In the genomic region with DNA sequence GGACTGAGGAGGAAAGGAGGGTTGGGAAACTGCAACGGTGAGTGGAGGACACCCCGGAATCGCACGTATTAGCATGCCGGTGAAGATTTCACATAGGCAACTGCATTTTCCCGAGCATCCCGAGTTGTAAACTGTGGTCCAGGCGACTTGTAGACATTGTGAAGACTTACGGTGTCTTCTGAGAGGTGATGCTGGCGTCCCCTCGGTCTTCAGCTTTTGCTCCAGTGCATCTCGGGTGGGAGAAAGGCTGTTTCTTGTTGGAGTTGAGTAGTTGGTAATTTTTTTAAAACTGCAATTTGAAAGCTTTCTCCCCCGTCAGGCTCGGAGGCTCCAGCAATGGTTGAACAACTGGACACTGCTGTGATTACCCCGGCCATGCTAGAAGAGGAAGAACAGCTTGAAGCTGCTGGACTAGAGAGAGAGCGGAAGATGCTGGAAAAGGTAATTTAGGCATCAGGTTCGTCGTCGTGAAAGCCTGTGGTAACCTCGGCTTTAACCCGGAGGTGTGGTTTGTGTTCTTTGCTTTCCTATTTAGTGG, we compare ENCODE assay signal across 8 cellular contexts. TPM values are rescaled to one million over a fixed set of nuclear protein-coding genes. Genes with fewer than 3 reads are reported as not detected.
A peak's percentile ranks its signal among the peaks of the same experiment; 100 is the strongest.
DNase-seq lines count a peak whose midpoint lies in the region; ATAC-seq, FAIRE-seq and TF ChIP-seq lines count a peak whose summit lies in the region.

No MANE protein-coding gene starts in this region.

- H3K27me3 Mint-ChIP-seq in chondrocyte (ENCODE audit: low read depth): no peaks in the 10 kb centered on the region

- no peak for TF ChIP-seq EP300 in A549 (IDR thresholded peaks at IDR 0.05)
- TF ChIP-seq EP300 in HepG2 (IDR thresholded peaks at IDR 0.05; ENCODE audit: low read depth in 2 of 2, low read length in 2 of 2): no peak
- no peak for TF ChIP-seq EP300 in HepG2 (CRISPR knock-in tag; IDR thresholded peaks at IDR 0.05; ENCODE audit: borderline replicate concordance)
- no peak for TF ChIP-seq EP300 in tibial nerve (IDR thresholded peaks at IDR 0.05)

- CTCF ChIA-PET in A549 (lab: Yijun Ruan, JAX) (interaction anchor here (0.8 to 1.5 kb wide), 3 partner anchors 9 to 112 kb away, joined by 3 to 5 read pairs (median 4); no protein-coding TSS in a partner anchor), OCI-LY7 (lab: Charles Lee; ENCODE audit: unreplicated experiment) (no interaction called here), HepG2 (lab: Yijun Ruan, JAX; ENCODE audit: low intra/inter-chr PET ratio, low total read pairs) (no interaction called here)

- H3K9me2 ChIP-seq in OCI-LY7 (ENCODE audit: insufficient read depth, low read length): no peaks in the 10 kb centered on the region

- H3K4me1 ChIP-seq in A549 (peaks cover 22% of the 10 kb centered on the region), OCI-LY7 (ENCODE audit: insufficient read depth, low read length, poor library complexity, severe bottlenecking) (peaks cover 14% of the 10 kb centered on the region), HepG2 (ENCODE audit: insufficient read depth, low read length) (peaks cover 31% of the 10 kb centered on the region), tibial nerve (peaks cover 0 to 23% (median 6%) of the 10 kb centered on the region in 4 donors)

- peak overlapping the region; percentile 75 for H2AFZ ChIP-seq in OCI-LY7 (ENCODE audit: low read length)
- H2AFZ ChIP-seq in HepG2 (ENCODE audit: low read length): peak overlapping the region; percentile 96

- POLR2A ChIA-PET in A549 (lab: Yijun Ruan, JAX) (no interaction called here), OCI-LY7 (lab: Charles Lee) (interaction anchor here (0.5 to 1.8 kb wide), 8 partner anchors 9 to 644 kb away, joined by 3 to 4 read pairs (median 3); no protein-coding TSS in a partner anchor), HepG2 (lab: Yijun Ruan, JAX) (no interaction called here)

- 3% methylated on average over 20 of the region's 21 CpGs for WGBS in A549 (ENCODE audit: missing lambda C conversion rate)
- 1% methylated on average over 21 of the region's 21 CpGs for WGBS in HepG2 (ENCODE audit: low lambda C conversion rate)
- WGBS in tibial nerve, 2 donors: 0% methylated on average over 21 of the region's 21 CpGs

- H3K9me3 Mint-ChIP-seq in chondrocyte (ENCODE audit: low read depth): no peaks in the 10 kb centered on the region

- H4K20me1 ChIP-seq in OCI-LY7 (ENCODE audit: insufficient read depth, low read length) (peaks cover 20% of the 10 kb centered on the region; the same call in 1 of the 2 replicates), HepG2 (ENCODE audit: insufficient read depth, low read length) (no peaks in the 10 kb centered on the region)

- peaks cover 24% of the 10 kb centered on the region for H3K4me1 Mint-ChIP-seq in chondrocyte (ENCODE audit: low read depth)

- peak; percentile 20 to 34 for DNase-seq in A549 (ENCODE audit: low read depth in 1 of 2, low spot score in 1 of 2)
- DNase-seq in OCI-LY7 (ENCODE audit: low spot score): peak; percentile 47
- DNase-seq in chondrocyte (ENCODE audit: low spot score): no peak
- peak; percentile 13 for DNase-seq in HepG2 (ENCODE audit: low spot score)
- no peak for DNase-seq in tibial nerve (ENCODE audit: low spot score in 2 of 2)
- no peak for DNase-seq in stimulated activated CD4-positive, alpha-beta T cell treated with anti-CD3 and anti-CD28 coated beads, Interleukin-2, amount 100 ng/mL, for 24 hours

- H3K27ac ChIP-seq in A549 (peak overlapping the region; percentile 78 to 87), OCI-LY7 (ENCODE audit: low read depth, low read length, poor library complexity, severe bottlenecking) (peak overlapping the region; percentile 55), HepG2 (ENCODE audit: extremely low read length, insufficient read depth, low read length) (peak overlapping the region; percentile 89), tibial nerve (peak overlapping the region in 2 of 4 donors; percentile 57 to 81)

- H3K79me2 ChIP-seq in OCI-LY7 (ENCODE audit: insufficient read depth, low read depth, low read length) (peaks cover 53% of the 10 kb centered on the region), HepG2 (ENCODE audit: insufficient read depth, low read length) (peaks cover 33% of the 10 kb centered on the region)

- no peak for TF ChIP-seq RAD21 in A549 (conservative IDR thresholded peaks at IDR 0.05 in 1 of 2, IDR thresholded peaks at IDR 0.05 in 1 of 2)
- no peak for TF ChIP-seq RAD21 in HepG2 (CRISPR knock-in tag; IDR thresholded peaks at IDR 0.05)

- in situ Hi-C loops in HepG2 (cut with HindIII; ENCODE audit: extremely low pct_ligation_motif_present, low pct_unique_long_range_greater_than_20kb): no loop called here

- peak overlapping the region; percentile 92 for H3K9ac ChIP-seq in HepG2 (ENCODE audit: insufficient read depth, low read depth, low read length)

- H3K27ac Mint-ChIP-seq in chondrocyte (ENCODE audit: unreplicated experiment): peak overlapping the region; percentile 96

- FAIRE-seq in A549 (lab: Jason Lieb, UNC) (no peak), HepG2 (lab: Jason Lieb, UNC) (no peak)

- H3K4me3 Mint-ChIP-seq in chondrocyte (ENCODE audit: unreplicated experiment): peak overlapping the region; percentile 100

- H3K4me3 ChIP-seq in A549: peak overlapping the region; percentile 79
- H3K4me3 ChIP-seq in GM12875 (ENCODE audit: low read depth, low read length): peak overlapping the region; percentile 70
- peak overlapping the region; percentile 91 for H3K4me3 ChIP-seq in OCI-LY7 (ENCODE audit: low read depth, low read length, poor library complexity, severe bottlenecking)
- peak overlapping the region; percentile 90 to 99 (median 97) for H3K4me3 ChIP-seq in HepG2 (replicated peaks in 1 of 3; ENCODE audit: insufficient read depth in 1 of 3, low read depth in 2 of 3, low read length in 3 of 3)
- peak overlapping the region; percentile 55 to 98 (median 88) for H3K4me3 ChIP-seq in tibial nerve

- peaks cover 50% of the 10 kb centered on the region for H3K36me3 ChIP-seq in OCI-LY7 (ENCODE audit: insufficient read depth, low read length)
- H3K36me3 ChIP-seq in HepG2 (replicated peaks in 1 of 2; ENCODE audit: control insufficient read depth in 1 of 2, insufficient read depth in 2 of 2, low read length in 2 of 2): no peaks in the 10 kb centered on the region; a peak in 1 of 5 replicates
- no peaks in the 10 kb centered on the region for H3K36me3 ChIP-seq in tibial nerve

- ATAC-seq in A549: peak; percentile 56 to 57; a peak in 5 of 6 replicates
- ATAC-seq in HG03045 (IDR thresholded peaks at IDR 0.05; ENCODE audit: unreplicated experiment): peak; percentile 9
- peak; percentile 48 for ATAC-seq in HepG2

- H3K9me3 ChIP-seq in A549 (no peaks in the 10 kb centered on the region), OCI-LY7 (ENCODE audit: low read length) (no peaks in the 10 kb centered on the region), HepG2 (ENCODE audit: low read length) (no peaks in the 10 kb centered on the region), tibial nerve (no peaks in the 10 kb centered on the region)

- no TSS peak for BruUV-seq in OCI-LY7 (replicated peaks; lab: Mats Ljungman, UMichigan)
- BruUV-seq in HepG2 (replicated peaks; lab: Mats Ljungman, UMichigan): TSS peak; percentile 67

- no peaks in the 10 kb centered on the region for H3K36me3 Mint-ChIP-seq in chondrocyte (ENCODE audit: low read depth)

- TF ChIP-seq POLR2A in A549 (IDR thresholded peaks at IDR 0.05; ENCODE audit: low read length): no peak
- no peak for TF ChIP-seq POLR2A in HepG2 (IDR thresholded peaks at IDR 0.05; ENCODE audit: insufficient read depth in 1 of 2, low read depth in 2 of 2, low read length in 2 of 2)
- no peak for TF ChIP-seq POLR2A in tibial nerve (IDR thresholded peaks at IDR 0.05)

- H3K27me3 ChIP-seq in HepG2 (ENCODE audit: control insufficient read depth in 1 of 2, insufficient read depth in 2 of 2, low read length in 2 of 2) (no peaks in the 10 kb centered on the region; a peak in 1 of 5 replicates), tibial nerve (no peaks in the 10 kb centered on the region)

- TF ChIP-seq CTCF in A549 (IDR thresholded peaks at IDR 0.05) (no peak), GM12875 (IDR thresholded peaks at IDR 0.05; ENCODE audit: borderline replicate concordance, insufficient read depth, low read depth, low read length) (no peak), OCI-LY7 (conservative IDR thresholded peaks at IDR 0.05; ENCODE audit: low read length) (no peak), chondrocyte (IDR thresholded peaks at IDR 0.05) (no peak), HepG2 (CRISPR knock-in tag; IDR thresholded peaks at IDR 0.05) (no peak), tibial nerve (IDR thresholded peaks at IDR 0.05) (no peak)

- peak overlapping the region; percentile 82 for H3K4me2 ChIP-seq in A549
- H3K4me2 ChIP-seq in OCI-LY7 (ENCODE audit: low read length): peak overlapping the region; percentile 90
- H3K4me2 ChIP-seq in HepG2 (ENCODE audit: low read depth, low read length): peak overlapping the region; percentile 72

- intact Hi-C loops in OCI-LY7 (cut with micrococcal nuclease; ENCODE audit: unreplicated experiment) (loop anchor here (5.0 to 10.0 kb wide), 3 partner anchors 144 to 844 kb away; a partner anchor contains a TSS), HepG2 (cut with micrococcal nuclease; ENCODE audit: unreplicated experiment) (no loop called here)

RNA-seq across cellular contexts. Expression of a gene that starts 0.5 kb away (rescaled TPM):
- 44.2 and 62.0 TPM in 2 replicates for polyA plus RNA-seq in A549 (2011; rRNA removed)
- polyA plus RNA-seq in A549 (2012; cell fraction: cytosol; rRNA removed): 30.6 and 38.1 TPM in 2 replicates
- polyA plus RNA-seq in A549 (2012; cell fraction: nucleus; rRNA removed): 36.1 and 60.0 TPM in 2 replicates
- 46.4 to 52.3 TPM (median 49.9 TPM) in 3 replicates for polyA plus RNA-seq in A549 (2017; fragmentation: RNase III; extraction: RNeasy Plus Mini Kit Qiagen cat#74134 plus additional on column Dnase treatment)
- polyA minus RNA-seq in A549 (2011; rRNA and poly(A)+ RNA removed): 33.0 and 40.5 TPM in 2 replicates
- 204 and 233 TPM in 2 replicates for total RNA-seq in OCI-LY7 (2014; rRNA removed; shearing (Covaris generic))
- 174 and 190 TPM in 2 replicates for total RNA-seq in OCI-LY7 (2022)
- total RNA-seq in chondrocyte: 11.7 to 45.3 TPM (median 16.4 TPM) in 3 replicates
- 84.6 and 140 TPM in 2 replicates for total RNA-seq in HepG2 (2016; rRNA removed; fragmentation: Illumina TruSeq; extraction: Trizol)
- 9.2 and 11.2 TPM in 2 replicates for total RNA-seq in HepG2 (2016; cell fraction: cytosol; rRNA removed; fragmentation: Illumina TruSeq; extraction: Trizol; ENCODE audit: low read depth)
- total RNA-seq in HepG2 (2016; cell fraction: insoluble cytoplasmic fraction; rRNA removed; fragmentation: Illumina TruSeq; extraction: Trizol): 88.5 and 136 TPM in 2 replicates
- 17.9 and 20.9 TPM in 2 replicates for total RNA-seq in HepG2 (2016; cell fraction: membrane; rRNA removed; fragmentation: Illumina TruSeq; extraction: Trizol)
- total RNA-seq in HepG2 (2016; cell fraction: nucleus; rRNA removed; fragmentation: Illumina TruSeq; extraction: Trizol): 129 and 150 TPM in 2 replicates
- polyA plus RNA-seq in HepG2 (2011; rRNA removed): 16.0 and 22.6 TPM in 2 replicates
- 10.1 and 10.8 TPM in 2 replicates for polyA plus RNA-seq in HepG2 (2011; cell fraction: cytosol; rRNA removed)
- 25.9 and 33.8 TPM in 2 replicates for polyA plus RNA-seq in HepG2 (2011; cell fraction: nucleus; rRNA removed)
- polyA plus RNA-seq in HepG2 (2012): 8.2 and 11.9 TPM in 2 replicates
- polyA plus RNA-seq in HepG2 (2016; cell fraction: cytosol; fragmentation: Illumina TruSeq; extraction: Trizol; ENCODE audit: low read depth): 1.6 and 1.7 TPM in 2 replicates
- polyA plus RNA-seq in HepG2 (2016; cell fraction: insoluble cytoplasmic fraction; fragmentation: Illumina TruSeq; extraction: Trizol; ENCODE audit: low read depth): 56.9 and 62.1 TPM in 2 replicates
- polyA plus RNA-seq in HepG2 (2016; cell fraction: membrane; fragmentation: Illumina TruSeq; extraction: Trizol; ENCODE audit: low read depth): 7.1 and 7.9 TPM in 2 replicates
- 90.9 and 98.6 TPM in 2 replicates for polyA plus RNA-seq in HepG2 (2016; cell fraction: nucleus; fragmentation: Illumina TruSeq; extraction: Trizol; ENCODE audit: insufficient read depth, low read depth)
- 16.3 and 52.7 TPM in 2 replicates for polyA minus RNA-seq in HepG2 (2011; rRNA and poly(A)+ RNA removed; ENCODE audit: low replicate concordance)
- polyA minus RNA-seq in HepG2 (2011; cell fraction: cytosol; rRNA and poly(A)+ RNA removed): 20.2 and 25.1 TPM in 2 replicates
- polyA minus RNA-seq in HepG2 (2011; cell fraction: nucleus; rRNA and poly(A)+ RNA removed): 64.5 and 94.2 TPM in 2 replicates
- total RNA-seq in tibial nerve: 10 to 100 TPM in 1 of 4 donors, 1 to 10 TPM in 3; 3.1 to 11.8 (median 5.8) TPM

Comparison
In these comparisons a context has a peak if more than half of its experiments do, and no peak if none do; other contexts are left out.
1. DNase-seq: peak in A549 (2 of 2), OCI-LY7 (single experiment) and HepG2 (single experiment); none in chondrocyte (single experiment), tibial nerve (0 of 2) and stimulated activated CD4-positive, alpha-beta T cell treated with anti-CD3 and anti-CD28 coated beads, Interleukin-2, amount 100 ng/mL, for 24 hours (0 of 2).
2. Peak in every context shown above with its lines, with median percentiles within 50 percentile points of each other: ATAC-seq, H3K4me2 ChIP-seq and H3K4me3 ChIP-seq.